Comparison of ENCODE assay signal across 27 cellular contexts in the genomic region with DNA sequence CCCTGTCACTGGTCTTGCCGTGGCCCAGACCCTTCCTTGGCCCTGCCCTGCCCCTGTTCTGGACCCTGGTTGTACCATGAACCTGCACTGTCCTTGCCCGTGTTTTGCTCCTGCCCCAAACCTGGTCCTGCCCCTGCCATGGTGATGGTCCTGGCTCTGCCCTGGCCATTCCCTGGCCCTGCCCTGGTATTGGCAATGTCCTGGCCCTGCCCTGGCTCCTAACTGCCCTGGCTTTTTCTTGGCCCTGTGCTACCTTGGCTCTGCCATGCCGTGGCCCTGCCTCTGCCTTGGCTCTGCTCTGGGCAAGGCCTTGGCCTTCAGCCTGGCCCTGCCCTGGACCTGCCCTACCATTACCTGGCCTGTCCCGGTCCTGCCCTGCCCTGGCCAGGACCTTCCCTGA. TPM values are rescaled to one million over a fixed set of nuclear protein-coding genes. Genes with fewer than 3 reads are reported as not detected.
DNase-seq lines count a peak whose midpoint lies in the region; ATAC-seq and TF ChIP-seq lines count a peak whose summit lies in the region.
"Had no signal": no experiment of that assay in that cellular context is flagged by ENCODE, and none has a peak within 500 bp of the region (broad histone marks: within the 10 kb centered on the region; RNA-seq: fewer than 3 reads in every experiment).

No MANE protein-coding gene starts in this region.

- H3K27me3 ChIP-seq in mammary epithelial cell (ENCODE audit: insufficient read depth, low read length) = no peaks in the 10 kb centered on the region
- peaks cover 0 to 4% (median 0%) of the 10 kb centered on the region in 4 donors for H3K27me3 ChIP-seq in esophagus squamous epithelium
- H3K27me3 ChIP-seq: BE2C had no signal

- no peaks in the 10 kb centered on the region for H3K4me1 ChIP-seq in mammary epithelial cell (ENCODE audit: insufficient read depth, low read length)
- peaks cover 0 to 39% (median 0%) of the 10 kb centered on the region in 3 donors for H3K4me1 ChIP-seq in esophagus squamous epithelium
- H3K4me1 ChIP-seq: BE2C had no signal

- no peaks in the 10 kb centered on the region for H4K20me1 ChIP-seq in mammary epithelial cell (ENCODE audit: insufficient read depth, low read length)

- ATAC-seq in WTC11 (no peak), sciatic nerve (peak; percentile 11), GM18867 (IDR thresholded peaks at IDR 0.05; ENCODE audit: unreplicated experiment) (no peak)
- ATAC-seq: GM23338, PC-3 had no signal

- no peak overlapping the region for H3K4me2 ChIP-seq in mammary epithelial cell (ENCODE audit: insufficient read depth, low read depth, low read length)
- H3K4me2 ChIP-seq: GM23338, KMS-11 had no signal

- H3K4me3 Mint-ChIP-seq in MCF 10A (ENCODE audit: unreplicated experiment) (no peak overlapping the region), WTC11 (no peak overlapping the region)
- H3K4me3 Mint-ChIP-seq: GM23338, IgD-negative memory B cell had no signal

- no peak overlapping the region for H3K9ac ChIP-seq in mammary epithelial cell (ENCODE audit: insufficient read depth, low read length)
- H3K9ac ChIP-seq: KMS-11 had no signal

- BruUV-seq in MCF 10A (replicated peaks; lab: Mats Ljungman, UMichigan) = no TSS peak
- BruUV-seq in mammary epithelial cell (replicated peaks; lab: Mats Ljungman, UMichigan) = no TSS peak

- POLR2A ChIA-PET in MCF 10A (lab: Yijun Ruan, JAX) = no interaction called here
- POLR2A ChIA-PET in WTC11 (lab: Charles Lee) = no interaction called here

- no peak for DNase-seq in MCF 10A (ENCODE audit: unreplicated experiment)
- DNase-seq in mammary epithelial cell = no peak
- DNase-seq in WTC11 (ENCODE audit: low spot score) = no peak
- no peak for DNase-seq in esophagus squamous epithelium (lab: John Stamatoyannopoulos, UW)
- no peak for DNase-seq in sciatic nerve (ENCODE audit: low spot score)
- no peak for DNase-seq in cerebellar cortex (ENCODE audit: low spot score)
- DNase-seq in HuH-7 (ENCODE audit: low spot score) = no peak
- DNase-seq: 8988T; ACHN; BE2C; DMS153; HCEC 1CT; NCI-H1048; NCI-H1417; NCI-H1694; NCI-H2029 treated with DMSO at 0.1 percent for 48 hours; NCI-H446 treated with DMSO at 0.1 percent for 48 hours; NCI-H526; NCI-H82; NK-92 treated with Interleukin-12 subunit alpha and Interleukin-12 subunit beta, amount 100 ng/mL, for 24 hours; PC-3 had no signal

- H3K36me3 Mint-ChIP-seq in MCF 10A (ENCODE audit: insufficient read depth, unreplicated experiment) (no peaks in the 10 kb centered on the region), WTC11 (no peaks in the 10 kb centered on the region)
- H3K36me3 Mint-ChIP-seq: IgD-negative memory B cell had no signal

- H3K36me3 ChIP-seq in mammary epithelial cell (ENCODE audit: insufficient read depth, low read length) (no peaks in the 10 kb centered on the region), esophagus squamous epithelium (no peaks in the 10 kb centered on the region)
- H3K36me3 ChIP-seq: BE2C had no signal

- H3K4me1 Mint-ChIP-seq in MCF 10A (ENCODE audit: insufficient read depth, unreplicated experiment) (peaks cover 24% of the 10 kb centered on the region), WTC11 (no peaks in the 10 kb centered on the region)
- H3K4me1 Mint-ChIP-seq: GM23338, IgD-negative memory B cell had no signal

- H3K27me3 Mint-ChIP-seq in MCF 10A (ENCODE audit: insufficient read depth, unreplicated experiment) = no peaks in the 10 kb centered on the region
- no peaks in the 10 kb centered on the region for H3K27me3 Mint-ChIP-seq in WTC11 (ENCODE audit: low read depth)

- TF ChIP-seq CTCF in MCF 10A (IDR thresholded peaks at IDR 0.05; ENCODE audit: unreplicated experiment) = no peak
- TF ChIP-seq CTCF in mammary epithelial cell (conservative IDR thresholded peaks at IDR 0.05 in 1 of 2, IDR thresholded peaks at IDR 0.05 in 1 of 2; ENCODE audit: extremely low read depth in 1 of 2, insufficient read depth in 1 of 2, low read depth in 1 of 2, low read length in 2 of 2) = no peak
- no peak for TF ChIP-seq CTCF in WTC11 (IDR thresholded peaks at IDR 0.05)
- TF ChIP-seq CTCF in esophagus squamous epithelium (IDR thresholded peaks at IDR 0.05) = no peak

- no peak overlapping the region for H2AFZ ChIP-seq in mammary epithelial cell (ENCODE audit: low read depth, low read length)
- H2AFZ ChIP-seq: GM23338 had no signal

- H3K27ac ChIP-seq in mammary epithelial cell (ENCODE audit: insufficient read depth, low read depth, low read length) = no peak overlapping the region
- H3K27ac ChIP-seq in esophagus squamous epithelium = peak overlapping the region in 3 of 4 donors; percentile 60 to 90 (median 65)
- H3K27ac ChIP-seq: KMS-11 had no signal

- H3K9me3 ChIP-seq in mammary epithelial cell (replicated peaks; ENCODE audit: insufficient read depth, low read length) (no peaks in the 10 kb centered on the region), esophagus squamous epithelium (no peaks in the 10 kb centered on the region)
- H3K9me3 ChIP-seq: BE2C had no signal

- 71% methylated on average over 4 of the region's 4 CpGs for WGBS in mammary epithelial cell (ENCODE audit: low coverage, missing lambda C conversion rate)
- WGBS in esophagus squamous epithelium, 2 donors = 70 to 82% methylated on average over 3 of the region's 4 CpGs

- dilution Hi-C loops in mammary epithelial cell (cut with HindIII; ENCODE audit: low sequenced_read_pairs) = no loop called here

- no peak for TF ChIP-seq POLR2A in esophagus squamous epithelium (IDR thresholded peaks at IDR 0.05)

- H3K27ac Mint-ChIP-seq in MCF 10A (ENCODE audit: low read depth, unreplicated experiment) = peak overlapping the region; percentile 70
- H3K27ac Mint-ChIP-seq in WTC11 = peak overlapping the region; percentile 49; the same call in 1 of the 2 replicates

- no peak overlapping the region for H3K4me3 ChIP-seq in mammary epithelial cell (replicated peaks in 1 of 3; ENCODE audit: insufficient read depth in 1 of 3, low read depth in 2 of 3, low read length in 3 of 3)
- H3K4me3 ChIP-seq in esophagus squamous epithelium = no peak overlapping the region
- H3K4me3 ChIP-seq: GM23338 had no signal

- H3K79me2 ChIP-seq in mammary epithelial cell (ENCODE audit: insufficient read depth, low read length) = no peaks in the 10 kb centered on the region

- CTCF ChIA-PET in MCF 10A (lab: Yijun Ruan, JAX) = no interaction called here
- CTCF ChIA-PET in mammary epithelial cell (lab: Charles Lee; ENCODE audit: low non-redundant PET) = no interaction called here
- CTCF ChIA-PET in WTC11 (lab: Charles Lee) = no interaction called here

- intact Hi-C loops in MCF 10A (cut with micrococcal nuclease) (no loop called here), mammary epithelial cell (cut with micrococcal nuclease) (no loop called here), esophagus squamous epithelium (cut with DNase I) (no loop called here), sciatic nerve (cut with DNase I) (no loop called here)

- H3K9me3 Mint-ChIP-seq in MCF 10A (ENCODE audit: unreplicated experiment) (no peaks in the 10 kb centered on the region), WTC11 (no peaks in the 10 kb centered on the region)
- H3K9me3 Mint-ChIP-seq: IgD-negative memory B cell had no signal

- in situ Hi-C loops in mammary epithelial cell (cut with MboI; ENCODE audit: low sequenced_read_pairs in 2 of 2) = no loop called here

TF ChIP-seq in WTC11, 78 proteins besides CTCF, POLR2A, EP300 and RAD21:
- TF ChIP-seq ZBTB21 (CRISPR knock-in tag; IDR thresholded peaks at IDR 0.05; ENCODE audit: borderline replicate concordance) = 0 out of 2 replicates have a peak, but pooled peaks have one; percentile 26
- no peak for TF ChIP-seq KAT7 (CRISPR knock-in tag; IDR thresholded peaks at IDR 0.05; ENCODE audit: borderline replicate concordance)

RNA-seq across cellular contexts. Expression of a gene that starts 5.5 kb away (rescaled TPM):
- total RNA-seq in MCF 10A (2022) = not detected in 2 replicates
- not detected for total RNA-seq in mammary epithelial cell
- polyA plus RNA-seq in mammary epithelial cell = not detected
- not detected for polyA minus RNA-seq in mammary epithelial cell
- not detected in 3 replicates for total RNA-seq in WTC11 (2021)
- under 1 TPM in 3 of 4 donors, not detected in 1; under 0.01 to 0.97 (median 0.27) TPM for total RNA-seq in esophagus squamous epithelium
- total RNA-seq in sciatic nerve = not detected
- total RNA-seq: Daoy, G401, GM23338, PC-3 had no signal
- polyA plus RNA-seq: GM23338, IgD-negative memory B cell had no signal
